ENCODE assay signal across 28 cellular contexts in the genomic region with DNA sequence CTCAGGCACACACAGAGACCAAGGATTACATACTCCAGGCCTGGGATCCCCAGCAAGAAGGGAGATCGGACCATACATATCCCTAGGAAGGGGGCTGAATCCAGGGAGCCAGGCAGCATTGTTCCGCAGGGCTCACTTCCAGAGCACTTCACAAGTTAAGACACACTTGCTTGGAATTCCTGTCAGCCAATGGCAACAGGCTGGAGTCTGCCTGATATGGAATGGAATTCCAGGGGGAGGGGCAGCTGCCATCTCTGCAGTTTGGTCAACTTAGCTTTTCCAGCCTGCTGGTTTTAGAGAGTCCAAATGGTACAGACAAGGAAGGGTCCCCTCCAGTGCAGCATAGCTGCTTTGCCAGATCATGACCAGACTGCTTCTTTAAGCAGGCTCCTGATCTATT.
DNase-seq lines count a peak whose midpoint lies in the region; ATAC-seq and TF ChIP-seq lines count a peak whose summit lies in the region.
"Had no signal": no experiment of that assay in that cellular context is flagged by ENCODE, and none has a peak within 500 bp of the region (broad histone marks: within the 10 kb centered on the region; RNA-seq: fewer than 3 reads in every experiment).

No MANE protein-coding gene starts in this region.

- H3K27ac Mint-ChIP-seq in Caco-2 (ENCODE audit: unreplicated experiment) (no peak overlapping the region), endodermal cell (no peak overlapping the region)
- H3K27ac Mint-ChIP-seq: CD14-positive monocyte, IgD-negative memory B cell had no signal

- no peak overlapping the region for H3K4me3 ChIP-seq in Caco-2 (ENCODE audit: low read depth, low read length)
- no peak overlapping the region for H3K4me3 ChIP-seq in NT2/D1 (ENCODE audit: insufficient read length, low read depth)
- H3K4me3 ChIP-seq in endodermal cell (ENCODE audit: low read length) = no peak overlapping the region
- H3K4me3 ChIP-seq in mesenchymal stem cell (ENCODE audit: insufficient read depth in 1 of 2, low read depth in 1 of 2, low read length in 2 of 2) = no peak overlapping the region
- H3K4me3 ChIP-seq in breast epithelium = no peak overlapping the region
- H3K4me3 ChIP-seq: SK-N-MC had no signal

- H3K18ac ChIP-seq in mesenchymal stem cell (ENCODE audit: low read depth in 1 of 2, low read length in 2 of 2) = no peak overlapping the region

- H3K4me2 ChIP-seq in mesenchymal stem cell (ENCODE audit: low read length, poor library complexity, severe bottlenecking) = no peak overlapping the region
- H3K4me2 ChIP-seq: KMS-11 had no signal

- no peaks in the 10 kb centered on the region for H3K36me3 ChIP-seq in Caco-2 (ENCODE audit: control insufficient read depth, insufficient read depth, low read length)
- H3K36me3 ChIP-seq in NT2/D1 (ENCODE audit: insufficient read depth, insufficient read length, low read length) = no peaks in the 10 kb centered on the region
- no peaks in the 10 kb centered on the region for H3K36me3 ChIP-seq in endodermal cell (ENCODE audit: control insufficient read depth, insufficient read depth, low read length)
- H3K36me3 ChIP-seq in mesenchymal stem cell (ENCODE audit: control insufficient read depth in 1 of 2, insufficient read depth in 2 of 2, low read depth in 1 of 2, low read length in 2 of 2) = no peaks in the 10 kb centered on the region
- H3K36me3 ChIP-seq in breast epithelium = no peaks in the 10 kb centered on the region
- H3K36me3 ChIP-seq: BE2C had no signal

- peaks cover 4% of the 10 kb centered on the region for H3K27me3 Mint-ChIP-seq in Caco-2 (ENCODE audit: insufficient read depth, unreplicated experiment)
- no peaks in the 10 kb centered on the region for H3K27me3 Mint-ChIP-seq in endodermal cell (ENCODE audit: insufficient read depth)

- TF ChIP-seq POLR2A in breast epithelium (IDR thresholded peaks at IDR 0.05) = no peak

- 90% methylated on average over 2 of the region's 2 CpGs; no CpG with 5 or more reads in 1 of the 2 experiments for WGBS in endodermal cell (ENCODE audit: insufficient coverage in 1 of 2, insufficient read length in 1 of 2), 2 experiments
- 100% methylated on average over 2 of the region's 2 CpGs for WGBS in mesenchymal stem cell

- H3K23ac ChIP-seq in mesenchymal stem cell (ENCODE audit: low read length in 2 of 2) = no peak overlapping the region

- H3K4me1 Mint-ChIP-seq in Caco-2 (ENCODE audit: low read depth, unreplicated experiment) (no peaks in the 10 kb centered on the region), endodermal cell (no peaks in the 10 kb centered on the region)
- H3K4me1 Mint-ChIP-seq: CD14-positive monocyte; CD8-positive, alpha-beta memory T cell; IgD-negative memory B cell had no signal

- H3K9me3 Mint-ChIP-seq in Caco-2 (ENCODE audit: unreplicated experiment) (peaks cover 25% of the 10 kb centered on the region), endodermal cell (peaks cover 27% of the 10 kb centered on the region)

- H4K8ac ChIP-seq in mesenchymal stem cell (ENCODE audit: low read length) = no peak overlapping the region

- H2BK12ac ChIP-seq in mesenchymal stem cell (ENCODE audit: low read length in 2 of 2) = no peak overlapping the region

- H3K36me3 Mint-ChIP-seq in Caco-2 (ENCODE audit: insufficient read depth, unreplicated experiment) (no peaks in the 10 kb centered on the region), endodermal cell (ENCODE audit: low read depth) (no peaks in the 10 kb centered on the region)
- H3K36me3 Mint-ChIP-seq: CD14-positive monocyte; CD8-positive, alpha-beta memory T cell; IgD-negative memory B cell had no signal

- no peak overlapping the region for H3K14ac ChIP-seq in mesenchymal stem cell (ENCODE audit: low read length in 2 of 2)

- H3K4me1 ChIP-seq in Caco-2 (no peaks in the 10 kb centered on the region), NT2/D1 (ENCODE audit: insufficient read depth, insufficient read length) (no peaks in the 10 kb centered on the region), endodermal cell (ENCODE audit: control insufficient read depth, insufficient read depth, low read length) (peaks cover 3% of the 10 kb centered on the region), mesenchymal stem cell (ENCODE audit: control insufficient read depth, insufficient read depth, low read depth, low read length) (no peaks in the 10 kb centered on the region), breast epithelium (no peaks in the 10 kb centered on the region)
- H3K4me1 ChIP-seq: BE2C had no signal

- H2BK5ac ChIP-seq in mesenchymal stem cell (ENCODE audit: low read depth, low read length, poor library complexity, severe bottlenecking) = no peak overlapping the region

- H2AK5ac ChIP-seq in mesenchymal stem cell (ENCODE audit: low read length, severe bottlenecking) = no peak overlapping the region

- H3K27ac ChIP-seq in endodermal cell (ENCODE audit: low read depth, low read length) (no peak overlapping the region), mesenchymal stem cell (ENCODE audit: low read length, poor library complexity, severe bottlenecking) (no peak overlapping the region), breast epithelium (no peak overlapping the region)
- H3K27ac ChIP-seq: KMS-11, SK-N-MC had no signal

- H3K4me3 Mint-ChIP-seq in Caco-2 (ENCODE audit: unreplicated experiment) = no peak overlapping the region
- H3K4me3 Mint-ChIP-seq in endodermal cell = no peak overlapping the region
- H3K4me3 Mint-ChIP-seq: CD14-positive monocyte; CD8-positive, alpha-beta memory T cell; IgD-negative memory B cell had no signal

- no peak for TF ChIP-seq CTCF in Caco-2 (IDR thresholded peaks at IDR 0.05; ENCODE audit: insufficient read depth in 1 of 2, low read depth in 1 of 2, low read length in 1 of 2, severe bottlenecking in 1 of 2, unreplicated experiment in 1 of 2)
- TF ChIP-seq CTCF in endodermal cell (conservative IDR thresholded peaks at IDR 0.05) = no peak
- TF ChIP-seq CTCF in breast epithelium (IDR thresholded peaks at IDR 0.05) = no peak

- no peak overlapping the region for H2BK15ac ChIP-seq in mesenchymal stem cell (ENCODE audit: low read depth, poor library complexity, severe bottlenecking)

- H4K91ac ChIP-seq in mesenchymal stem cell (ENCODE audit: low read length) = no peak overlapping the region

- intact Hi-C loops in Caco-2 (cut with micrococcal nuclease; ENCODE audit: unreplicated experiment) (no loop called here), breast epithelium (cut with DNase I; ENCODE audit: low total_unique reads) (no loop called here)

- H3K4ac ChIP-seq in mesenchymal stem cell (ENCODE audit: low read depth in 1 of 2, low read length in 2 of 2) = no peak overlapping the region

- H3K27me3 ChIP-seq in Caco-2 (replicated peaks; ENCODE audit: control insufficient read depth, insufficient read depth, low read length) = no peaks in the 10 kb centered on the region
- no peaks in the 10 kb centered on the region for H3K27me3 ChIP-seq in NT2/D1 (ENCODE audit: insufficient read depth, insufficient read length)
- no peaks in the 10 kb centered on the region for H3K27me3 ChIP-seq in endodermal cell (ENCODE audit: control insufficient read depth, insufficient read depth, low read length, poor library complexity, severe bottlenecking)
- H3K27me3 ChIP-seq in mesenchymal stem cell (ENCODE audit: control insufficient read depth in 1 of 2, insufficient read depth in 1 of 2, low read length in 2 of 2) = no peaks in the 10 kb centered on the region
- no peaks in the 10 kb centered on the region for H3K27me3 ChIP-seq in breast epithelium
- H3K27me3 ChIP-seq: BE2C had no signal

- H2AFZ ChIP-seq in mesenchymal stem cell (ENCODE audit: low read depth, low read length) = no peak overlapping the region

- DNase-seq in Caco-2 = peak; percentile 1 to 42
- DNase-seq in NT2/D1 (ENCODE audit: low read depth, low spot score) = peak; percentile 61
- peak; percentile 52 for DNase-seq in endodermal cell
- DNase-seq in mesenchymal stem cell = peak; percentile 9
- DNase-seq in activated CD8-positive, alpha-beta memory T cell treated with anti-CD3 and anti-CD28 coated beads, Interleukin-2, amount 50 U/mL, for 4 hours = no peak
- DNase-seq in breast epithelium (ENCODE audit: low spot score in 2 of 2) = no peak
- DNase-seq: 8988T; ACHN; BE2C; Calu3; CD8-positive, alpha-beta memory T cell; DMS153; DND-41; HCEC 1CT; MM.1S; NCI-H1417; NCI-H1694; NCI-H2029 treated with DMSO at 0.1 percent for 48 hours; NCI-H2227 treated with DMSO at 0.1 percent for 48 hours; NCI-H526 treated with DMSO at 0.1 percent for 48 hours; SIG-M5 had no signal

- no peaks in the 10 kb centered on the region for H3K9me3 ChIP-seq in Caco-2
- peaks cover 25% of the 10 kb centered on the region for H3K9me3 ChIP-seq in NT2/D1 (ENCODE audit: insufficient read depth, low read length)
- H3K9me3 ChIP-seq in endodermal cell (ENCODE audit: control insufficient read depth, low read length) = peaks cover 25% of the 10 kb centered on the region
- peaks cover 34% of the 10 kb centered on the region for H3K9me3 ChIP-seq in mesenchymal stem cell (ENCODE audit: control insufficient read depth, low read length)
- H3K9me3 ChIP-seq in breast epithelium = peaks cover 14 to 16% of the 10 kb centered on the region in 2 donors

- H3K9ac ChIP-seq in NT2/D1 (ENCODE audit: insufficient read length, low read depth) (no peak overlapping the region), endodermal cell (ENCODE audit: extremely low read depth, low read length, poor library complexity, severe bottlenecking) (no peak overlapping the region), mesenchymal stem cell (ENCODE audit: low read length) (no peak overlapping the region)
- H3K9ac ChIP-seq: KMS-11 had no signal

- CTCF ChIA-PET in Caco-2 (lab: Charles Lee) = no interaction called here

- POLR2A ChIA-PET in Caco-2 (lab: Charles Lee) = no interaction called here

- no peak for ATAC-seq in GM18519 (IDR thresholded peaks at IDR 0.05; ENCODE audit: low FRiP score, unreplicated experiment)
- no peak for ATAC-seq in HG02885 (IDR thresholded peaks at IDR 0.05; ENCODE audit: poor library complexity, unreplicated experiment)
- ATAC-seq: Panc1 had no signal

- H3K79me1 ChIP-seq in mesenchymal stem cell (replicated peaks; ENCODE audit: low read length, poor library complexity, severe bottlenecking) = no peaks in the 10 kb centered on the region

- H2BK120ac ChIP-seq in mesenchymal stem cell (ENCODE audit: low read depth, low read length) = no peak overlapping the region

- no TSS peak for BruUV-seq in Caco-2 (replicated peaks; lab: Mats Ljungman, UMichigan)

Comparison
In these comparisons a context has a peak if more than half of its experiments do, and no peak if none do; other contexts are left out.
1. DNase-seq: peak in Caco-2 (2 of 2), NT2/D1 (single experiment), endodermal cell (single experiment) and mesenchymal stem cell (single experiment); none in activated CD8-positive, alpha-beta memory T cell treated with anti-CD3 and anti-CD28 coated beads, Interleukin-2, amount 50 U/mL, for 4 hours (single experiment) and breast epithelium (0 of 2).